ENCODE assay signal across 8 cellular contexts in the genomic region with DNA sequence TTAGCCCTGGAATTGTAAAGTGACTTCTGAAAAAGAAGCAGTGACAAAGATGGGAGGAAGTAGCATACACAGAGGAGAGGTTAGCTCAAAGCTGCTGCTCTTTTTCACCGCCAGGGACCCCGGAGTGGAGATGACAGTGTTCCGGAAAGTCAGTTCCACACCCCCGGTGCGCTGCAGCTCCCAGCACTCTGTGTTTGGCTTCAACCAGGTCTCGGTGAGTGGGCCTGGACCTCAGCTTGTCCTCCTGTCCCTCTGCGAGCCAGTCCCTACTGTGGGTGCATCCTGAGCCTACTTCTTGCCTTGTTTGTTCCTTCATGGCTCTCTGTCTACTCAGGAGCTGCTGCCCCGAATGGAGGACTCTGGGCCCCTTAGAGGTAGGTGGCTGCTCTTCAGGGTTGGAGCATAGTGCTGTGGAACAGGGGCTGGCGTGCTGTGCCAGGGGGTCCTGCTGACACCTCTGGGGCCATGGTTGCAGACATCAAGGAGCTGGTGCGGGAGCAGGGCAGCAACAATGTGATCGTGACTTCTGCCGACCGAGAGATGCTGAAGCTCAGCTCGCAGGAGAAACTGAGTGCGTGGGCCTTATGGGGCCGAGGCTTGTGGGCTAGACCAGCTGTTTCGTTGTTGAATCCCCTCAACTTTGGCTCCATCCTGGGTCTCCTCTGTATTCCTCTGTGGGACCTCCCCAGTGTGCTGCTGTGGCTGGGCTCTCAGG. TPM values are rescaled to one million over a fixed set of nuclear protein-coding genes. Genes with fewer than 3 reads are reported as not detected.
DNase-seq lines count a peak whose midpoint lies in the region; TF ChIP-seq lines count a peak whose summit lies in the region.

No MANE protein-coding gene starts in this region.

- no peak for TF ChIP-seq POLR2A in stomach (IDR thresholded peaks at IDR 0.05)

- no peak for TF ChIP-seq EP300 in stomach (IDR thresholded peaks at IDR 0.05)

- H3K36me3 ChIP-seq in stomach, result peaks cover 40 to 60% (median 58%) of the 10 kb centered on the region in 4 donors

- H3K4me1 ChIP-seq in stomach, result peaks cover 27 to 48% (median 33%) of the 10 kb centered on the region in 4 donors

- H3K27me3 ChIP-seq in stomach, result no peaks in the 10 kb centered on the region

- H3K9me3 ChIP-seq in stomach, result no peaks in the 10 kb centered on the region

- peak overlapping the region; percentile 88 for H3K27ac Mint-ChIP-seq in activated naive CD4-positive, alpha-beta T cell treated with anti-CD3 and anti-CD28 coated beads, Interleukin-2, amount 50 U/mL, for 24 hours

- TF ChIP-seq CTCF in WI38 (IDR thresholded peaks at IDR 0.05; ENCODE audit: low read depth, low read length), result no peak
- TF ChIP-seq CTCF in foreskin fibroblast (IDR thresholded peaks at IDR 0.05; ENCODE audit: low read depth, low read length), result no peak
- no peak for TF ChIP-seq CTCF in stomach (IDR thresholded peaks at IDR 0.05)

- H3K4me1 Mint-ChIP-seq in activated naive CD4-positive, alpha-beta T cell treated with anti-CD3 and anti-CD28 coated beads, Interleukin-2, amount 50 U/mL, for 24 hours, result peaks cover 26% of the 10 kb centered on the region

- no peak overlapping the region for H3K27ac ChIP-seq in stomach

- no peaks in the 10 kb centered on the region for H3K27me3 Mint-ChIP-seq in activated naive CD4-positive, alpha-beta T cell treated with anti-CD3 and anti-CD28 coated beads, Interleukin-2, amount 50 U/mL, for 24 hours

- peak overlapping the region; percentile 95 for H3K4me3 Mint-ChIP-seq in activated naive CD4-positive, alpha-beta T cell treated with anti-CD3 and anti-CD28 coated beads, Interleukin-2, amount 50 U/mL, for 24 hours

- H3K9me3 Mint-ChIP-seq in activated naive CD4-positive, alpha-beta T cell treated with anti-CD3 and anti-CD28 coated beads, Interleukin-2, amount 50 U/mL, for 24 hours, result no peaks in the 10 kb centered on the region

- H3K4me3 ChIP-seq in WI38 (ENCODE audit: low read depth, low read length) (peak overlapping the region; percentile 82), foreskin fibroblast (ENCODE audit: low read depth in 1 of 2, low read length in 2 of 2) (peak overlapping the region; percentile 82 to 87), stomach (peak overlapping the region in 3 of 4 donors; percentile 79 to 98 (median 98))

- intact Hi-C loops in stomach (cut with DNase I; ENCODE audit: low total_unique reads), result no loop called here

- peaks cover 6% of the 10 kb centered on the region for H3K36me3 Mint-ChIP-seq in activated naive CD4-positive, alpha-beta T cell treated with anti-CD3 and anti-CD28 coated beads, Interleukin-2, amount 50 U/mL, for 24 hours

- DNase-seq in activated naive CD4-positive, alpha-beta T cell treated with Interleukin-2 at 50 U/mL for 16 hours, result no peak
- no peak for DNase-seq in foreskin fibroblast
- DNase-seq in stomach, result no peak
- DNase-seq in NCI-H2171 treated with DMSO at 0.1 percent for 48 hours (lab: John Stamatoyannopoulos, UW), result no peak
- no peak for DNase-seq in stimulated activated naive CD4-positive, alpha-beta T cell treated with Interleukin-2 at 50 U/mL for 16 hours (lab: John Stamatoyannopoulos, UW)
- no peak for DNase-seq in hippocampal formation (lab: John Stamatoyannopoulos, UW)

- 82 to 93% (median 89%) methylated on average over 17 of the region's 17 CpGs for WGBS in stomach, 5 donors

RNA-seq across cellular contexts. Expression of gene PCNX3, which starts 1.7 kb away (rescaled TPM):
- total RNA-seq in stomach, result 10 to 100 TPM in 4 of 5 donors, 1 to 10 TPM in 1; 9.7 to 76.2 (median 40.3) TPM
- polyA plus RNA-seq in stomach, result 10 to 100 TPM in 1 of 3 donors, 1 to 10 TPM in 2; 4.6 to 11.0 (median 6.8) TPM

RNA-seq across cellular contexts. Expression of gene MAP3K11, which starts 3.3 kb away (rescaled TPM):
- total RNA-seq in stomach, result 100 to 1,000 TPM in 1 of 5 donors, 10 to 100 TPM in 4; 37.6 to 118 (median 63.6) TPM
- polyA plus RNA-seq in stomach, result 10 to 100 TPM; 31.0 to 62.9 (median 44.8) TPM

RNA-seq across cellular contexts. Expression of gene SIPA1, which starts 20.6 kb away (rescaled TPM):
- 10 to 100 TPM; 13.2 to 47.5 (median 33.8) TPM for total RNA-seq in stomach
- 10 to 100 TPM; 59.9 to 80.4 (median 67.6) TPM for polyA plus RNA-seq in stomach

RNA-seq across cellular contexts. Expression of gene KCNK7, which starts 21.7 kb away (rescaled TPM):
- total RNA-seq in stomach, result 1 to 10 TPM in 1 of 5 donors, under 1 TPM in 1, not detected in 3; 0.58 to 2.6 TPM
- 1 to 10 TPM in 2 of 3 donors, not detected in 1; 3.5 to 5.8 TPM for polyA plus RNA-seq in stomach

RNA-seq across cellular contexts. Expression of gene EHBP1L1, which starts 41.4 kb away (rescaled TPM):
- total RNA-seq in stomach, result 100 to 1,000 TPM in 4 of 5 donors, 10 to 100 TPM in 1; 43.0 to 200 (median 126) TPM
- 10 to 100 TPM; 28.0 to 67.6 (median 49.2) TPM for polyA plus RNA-seq in stomach
